ENCODE assay signal across 14 cellular contexts in the genomic region with DNA sequence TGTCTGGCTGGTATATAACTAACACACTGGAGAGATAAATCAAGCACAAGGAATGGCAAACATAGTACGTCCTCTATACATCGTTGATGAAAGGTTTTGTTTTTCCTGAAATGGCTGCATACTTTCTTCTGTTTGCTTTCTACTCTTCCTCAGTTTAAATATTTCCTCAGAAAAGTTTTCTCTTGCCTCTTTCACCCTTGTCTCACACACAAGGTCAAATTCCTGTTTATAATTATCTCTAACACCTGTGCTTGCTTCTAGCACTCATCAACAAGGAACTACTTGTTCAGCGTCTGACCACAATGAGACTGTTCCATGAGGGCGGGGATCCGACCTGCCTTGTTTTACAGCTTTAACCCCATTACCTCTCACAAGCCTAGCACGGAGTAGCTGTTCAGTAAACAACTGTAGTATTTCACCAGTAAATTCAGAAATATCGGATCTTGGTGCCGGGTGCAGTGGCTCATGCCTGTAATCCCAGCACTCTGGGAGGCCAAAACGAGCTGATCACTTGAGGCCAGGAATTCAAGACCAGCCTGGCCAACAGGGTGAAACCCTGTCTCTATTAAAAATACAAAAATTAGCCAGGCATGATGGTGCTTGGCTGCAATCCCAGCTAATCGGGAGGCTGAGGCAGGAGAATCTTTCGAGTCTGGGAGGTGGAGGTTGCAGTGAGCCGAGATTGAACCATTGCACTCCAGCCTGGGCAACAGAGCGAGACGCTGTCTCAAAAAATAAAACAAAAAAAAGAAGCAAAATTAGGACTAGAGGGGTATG. TPM values are rescaled to one million over a fixed set of nuclear protein-coding genes. Genes with fewer than 3 reads are reported as not detected.
DNase-seq lines count a peak whose midpoint lies in the region; ATAC-seq, FAIRE-seq and TF ChIP-seq lines count a peak whose summit lies in the region.
"Had no signal": no experiment of that assay in that cellular context is flagged by ENCODE, and none has a peak within 500 bp of the region (broad histone marks: within the 10 kb centered on the region; RNA-seq: fewer than 3 reads in every experiment).

No MANE protein-coding gene starts in this region.

- H3K4me1 Mint-ChIP-seq in activated T-helper 2 cell treated with anti-CD3 and anti-CD28 coated beads, Interferon-gamma antibody, Interleukin-2, Interleukin-4, amounts not matched to agents 10 μg/mL and 5 μg/mL and 100 μg/mL, durations not matched to agents 14 hours and 24 hours and 36 hours (ENCODE audit: low read depth), result peaks cover 23% of the 10 kb centered on the region
- no peaks in the 10 kb centered on the region for H3K4me1 Mint-ChIP-seq in CD8-positive, alpha-beta memory T cell

- H3K9me2 ChIP-seq in SK-N-SH, result no peaks in the 10 kb centered on the region

- no peaks in the 10 kb centered on the region for H3K9me3 Mint-ChIP-seq in activated T-helper 2 cell treated with anti-CD3 and anti-CD28 coated beads, Interferon-gamma antibody, Interleukin-2, Interleukin-4, amounts not matched to agents 10 μg/mL and 5 μg/mL and 100 μg/mL, durations not matched to agents 14 hours and 24 hours and 36 hours
- H3K9me3 Mint-ChIP-seq in CD8-positive, alpha-beta memory T cell, result no peaks in the 10 kb centered on the region
- H3K9me3 Mint-ChIP-seq: brain had no signal

- no peaks in the 10 kb centered on the region for H4K20me1 ChIP-seq in SK-N-SH (ENCODE audit: insufficient read depth)
- H4K20me1 ChIP-seq in HepG2 (ENCODE audit: insufficient read depth, low read length), result no peaks in the 10 kb centered on the region

- ATAC-seq in SK-N-SH treated with all-trans-retinoic acid at 6 μM for 48 hours, result no peak
- ATAC-seq in HepG2, result peak; percentile 95
- ATAC-seq in GM19035 (IDR thresholded peaks at IDR 0.05; ENCODE audit: unreplicated experiment), result no peak

- BruUV-seq in HepG2 (replicated peaks; lab: Mats Ljungman, UMichigan), result no TSS peak

- POLR2A ChIA-PET in SK-N-SH (lab: Yijun Ruan, JAX), result no interaction called here
- POLR2A ChIA-PET in HepG2 (lab: Yijun Ruan, JAX), result interaction anchor here (0.6 to 1.8 kb wide), 8 partner anchors 9 to 1269 kb away, joined by 3 to 16 read pairs (median 4); a partner anchor contains a TSS
- POLR2A ChIA-PET in CD8-positive, alpha-beta memory T cell (lab: Charles Lee), result no interaction called here

- peak overlapping the region; percentile 66 for H3K27ac Mint-ChIP-seq in activated T-helper 2 cell treated with anti-CD3 and anti-CD28 coated beads, Interferon-gamma antibody, Interleukin-2, Interleukin-4, amounts not matched to agents 10 μg/mL and 5 μg/mL and 100 μg/mL, durations not matched to agents 14 hours and 24 hours and 36 hours
- H3K27ac Mint-ChIP-seq in CD8-positive, alpha-beta memory T cell, result no peak overlapping the region

- intact Hi-C loops in activated T-helper 2 cell treated with anti-CD3 and anti-CD28 coated beads, Interferon-gamma antibody, Interleukin-2, Interleukin-4, amounts not matched to agents 10 μg/mL and 5 μg/mL and 100 μg/mL, durations not matched to agents 14 hours and 24 hours and 36 hours (cut with micrococcal nuclease), result loop anchor here (2.0 kb wide), 1 partner anchor 17 kb away; no protein-coding TSS in a partner anchor
- intact Hi-C loops in HepG2 (cut with micrococcal nuclease; ENCODE audit: unreplicated experiment) (no loop called here), transverse colon (cut with DNase I; ENCODE audit: low total_unique reads) (no loop called here)

- no peak for TF ChIP-seq POLR2A in HepG2 (IDR thresholded peaks at IDR 0.05; ENCODE audit: insufficient read depth in 1 of 2, low read depth in 2 of 2, low read length in 2 of 2)
- TF ChIP-seq POLR2A in transverse colon (IDR thresholded peaks at IDR 0.05), result no peak

- no peak for TF ChIP-seq EP300 in SK-N-SH (IDR thresholded peaks at IDR 0.05; ENCODE audit: borderline replicate concordance in 1 of 2, low read depth in 1 of 2, low read length in 1 of 2)
- peak in 1 of 2 experiments; percentile 80; a peak in 2 of 4 replicates for TF ChIP-seq EP300 in HepG2 (IDR thresholded peaks at IDR 0.05; ENCODE audit: low read depth in 2 of 2, low read length in 2 of 2)
- peak; percentile 87 for TF ChIP-seq EP300 in HepG2 (CRISPR knock-in tag; IDR thresholded peaks at IDR 0.05; ENCODE audit: borderline replicate concordance)
- peak; percentile 35 for TF ChIP-seq EP300 in transverse colon (IDR thresholded peaks at IDR 0.05; ENCODE audit: low read depth)

- peaks cover 13% of the 10 kb centered on the region for H3F3A ChIP-seq in SK-N-SH (replicated peaks; ENCODE audit: insufficient read depth)

- H2AFZ ChIP-seq in SK-N-SH (ENCODE audit: low read depth) (no peak overlapping the region), HepG2 (ENCODE audit: low read length) (no peak overlapping the region)

- H3K9ac ChIP-seq in SK-N-SH, result no peak overlapping the region
- H3K9ac ChIP-seq in HepG2 (ENCODE audit: insufficient read depth, low read depth, low read length), result peak overlapping the region; percentile 11; the same call in 1 of the 2 replicates

- H3K27me3 ChIP-seq in SK-N-SH (ENCODE audit: insufficient read depth), result no peaks in the 10 kb centered on the region
- H3K27me3 ChIP-seq in HepG2 (ENCODE audit: control insufficient read depth in 1 of 2, insufficient read depth in 2 of 2, low read length in 2 of 2), result no peaks in the 10 kb centered on the region; a peak in 1 of 5 replicates
- no peaks in the 10 kb centered on the region for H3K27me3 ChIP-seq in transverse colon
- no peaks in the 10 kb centered on the region for H3K27me3 ChIP-seq in CD8-positive, alpha-beta memory T cell (ENCODE audit: insufficient read depth, low read length, poor library complexity, severe bottlenecking)

- no peak overlapping the region for H3K4me3 Mint-ChIP-seq in activated T-helper 2 cell treated with anti-CD3 and anti-CD28 coated beads, Interferon-gamma antibody, Interleukin-2, Interleukin-4, amounts not matched to agents 10 μg/mL and 5 μg/mL and 100 μg/mL, durations not matched to agents 14 hours and 24 hours and 36 hours (ENCODE audit: low read depth)
- H3K4me3 Mint-ChIP-seq in CD8-positive, alpha-beta memory T cell, result no peak overlapping the region
- H3K4me3 Mint-ChIP-seq: brain had no signal

- no peak for TF ChIP-seq RAD21 in SK-N-SH (IDR thresholded peaks at IDR 0.05; ENCODE audit: low read length)
- no peak for TF ChIP-seq RAD21 in HepG2 (CRISPR knock-in tag; IDR thresholded peaks at IDR 0.05)

- H3K79me2 ChIP-seq in SK-N-SH (ENCODE audit: insufficient read depth), result peaks cover 8% of the 10 kb centered on the region; the same call in 1 of the 2 replicates
- peaks cover 4% of the 10 kb centered on the region for H3K79me2 ChIP-seq in HepG2 (ENCODE audit: insufficient read depth, low read length)

- DNase-seq in SK-N-SH (no peak), HepG2 (ENCODE audit: low spot score) (peak; percentile 94), transverse colon (peak; percentile 77), RKO (ENCODE audit: low spot score) (no peak)
- DNase-seq in activated T-helper 2 cell treated with anti-CD3 and anti-CD28 coated beads, Interferon-gamma antibody, Interleukin-2, Interleukin-4, amounts not matched to agents 10 μg/mL and 5 μg/mL and 100 μg/mL, durations not matched to agents 14 hours and 24 hours and 36 hours (ENCODE audit: low spot score), result no peak
- DNase-seq in CD8-positive, alpha-beta memory T cell, result no peak
- DNase-seq: DMS79; posterior cingulate gyrus; stimulated activated CD4-positive, alpha-beta T cell treated with anti-CD3 and anti-CD28 coated beads, Interleukin-4, amount 100 ng/mL, for 1 hour had no signal

- peaks cover 0 to 15% of the 10 kb centered on the region in 2 experiments for H3K36me3 ChIP-seq in SK-N-SH (replicated peaks in 1 of 2; ENCODE audit: control insufficient read depth in 1 of 2, insufficient read depth in 2 of 2, low read length in 1 of 2)
- peaks cover 0 to 13% of the 10 kb centered on the region in 2 experiments; a peak in 3 of 5 replicates for H3K36me3 ChIP-seq in HepG2 (replicated peaks in 1 of 2; ENCODE audit: control insufficient read depth in 1 of 2, insufficient read depth in 2 of 2, low read length in 2 of 2)
- no peaks in the 10 kb centered on the region for H3K36me3 ChIP-seq in transverse colon
- H3K36me3 ChIP-seq in CD8-positive, alpha-beta memory T cell (ENCODE audit: insufficient read depth, low read length), result no peaks in the 10 kb centered on the region

- 91% methylated on average over 14 of the region's 14 CpGs for WGBS in SK-N-SH (ENCODE audit: low lambda C conversion rate)
- 20% methylated on average over 14 of the region's 14 CpGs for WGBS in HepG2 (ENCODE audit: low lambda C conversion rate)
- WGBS in transverse colon (ENCODE audit: low coverage in 1 of 2), 2 donors, result 39 to 64% methylated on average over 7 to 14 of the region's 14 CpGs

- H3K9me3 ChIP-seq in SK-N-SH (no peaks in the 10 kb centered on the region), HepG2 (ENCODE audit: low read length) (no peaks in the 10 kb centered on the region), transverse colon (no peaks in the 10 kb centered on the region)
- H3K9me3 ChIP-seq in CD8-positive, alpha-beta memory T cell (ENCODE audit: low read length), result no peaks in the 10 kb centered on the region
- H3K9me3 ChIP-seq: A549 had no signal

- H3K27ac ChIP-seq in SK-N-SH (ENCODE audit: low read depth in 2 of 2, low read length in 1 of 2), result peak overlapping the region in 1 of 2 experiments; percentile 65; a peak in 2 of 4 replicates
- peak overlapping the region; percentile 64 for H3K27ac ChIP-seq in HepG2 (ENCODE audit: extremely low read length, insufficient read depth, low read length)
- peak overlapping the region; percentile 75 to 82 (median 78) for H3K27ac ChIP-seq in transverse colon
- no peak overlapping the region for H3K27ac ChIP-seq in CD8-positive, alpha-beta memory T cell (ENCODE audit: low read depth, low read length)

- FAIRE-seq in HepG2 (lab: Jason Lieb, UNC), result peak; percentile 82
- FAIRE-seq: A549, islet of Langerhans had no signal

- H3K36me3 Mint-ChIP-seq in activated T-helper 2 cell treated with anti-CD3 and anti-CD28 coated beads, Interferon-gamma antibody, Interleukin-2, Interleukin-4, amounts not matched to agents 10 μg/mL and 5 μg/mL and 100 μg/mL, durations not matched to agents 14 hours and 24 hours and 36 hours (ENCODE audit: low read depth), result no peaks in the 10 kb centered on the region
- no peaks in the 10 kb centered on the region for H3K36me3 Mint-ChIP-seq in CD8-positive, alpha-beta memory T cell

- CTCF ChIA-PET in SK-N-SH (lab: Yijun Ruan, JAX), result interaction anchor here (1.0 to 3.7 kb wide), 4 partner anchors 9 to 31 kb away, joined by 3 to 19 read pairs (median 6); no protein-coding TSS in a partner anchor
- CTCF ChIA-PET in HepG2 (lab: Yijun Ruan, JAX; ENCODE audit: low intra/inter-chr PET ratio, low total read pairs), result interaction anchor here (1.1 kb wide), 1 partner anchor 22 kb away, joined by 6 read pairs; no protein-coding TSS in a partner anchor
- CTCF ChIA-PET in CD8-positive, alpha-beta memory T cell (lab: Charles Lee), result no interaction called here

- no peak for TF ChIP-seq CTCF in SK-N-SH (IDR thresholded peaks at IDR 0.05)
- no peak for TF ChIP-seq CTCF in HepG2 (CRISPR knock-in tag; IDR thresholded peaks at IDR 0.05)
- TF ChIP-seq CTCF in transverse colon (IDR thresholded peaks at IDR 0.05), result no peak

- H3K4me2 ChIP-seq in SK-N-SH (peak overlapping the region; percentile 54; the same call in 1 of the 2 replicates), HepG2 (ENCODE audit: low read depth, low read length) (peak overlapping the region; percentile 63)

- peaks cover 0 to 19% of the 10 kb centered on the region in 2 experiments; a peak in 1 of 4 replicates for H3K4me1 ChIP-seq in SK-N-SH (ENCODE audit: control insufficient read depth in 1 of 2, insufficient read depth in 2 of 2, low read depth in 1 of 2, low read length in 1 of 2)
- peaks cover 45% of the 10 kb centered on the region for H3K4me1 ChIP-seq in HepG2 (ENCODE audit: insufficient read depth, low read length)
- H3K4me1 ChIP-seq in transverse colon, result peaks cover 6 to 25% (median 19%) of the 10 kb centered on the region in 4 donors
- H3K4me1 ChIP-seq in CD8-positive, alpha-beta memory T cell (ENCODE audit: insufficient read depth, low read length), result no peaks in the 10 kb centered on the region

- peaks cover 4% of the 10 kb centered on the region for H3K27me3 Mint-ChIP-seq in activated T-helper 2 cell treated with anti-CD3 and anti-CD28 coated beads, Interferon-gamma antibody, Interleukin-2, Interleukin-4, amounts not matched to agents 10 μg/mL and 5 μg/mL and 100 μg/mL, durations not matched to agents 14 hours and 24 hours and 36 hours (ENCODE audit: low read depth)
- peaks cover 14 to 32% of the 10 kb centered on the region in 2 donors for H3K27me3 Mint-ChIP-seq in CD8-positive, alpha-beta memory T cell
- H3K27me3 Mint-ChIP-seq: brain had no signal

- no peak overlapping the region for H3K4me3 ChIP-seq in SK-N-SH (ENCODE audit: low read depth in 2 of 2, low read length in 1 of 2)
- H3K4me3 ChIP-seq in HepG2 (replicated peaks in 1 of 3; ENCODE audit: insufficient read depth in 1 of 3, low read depth in 2 of 3, low read length in 3 of 3), result peak overlapping the region in 2 of 3 experiments; percentile 26 to 31; a peak in 2 of 6 replicates
- no peak overlapping the region for H3K4me3 ChIP-seq in transverse colon
- no peak overlapping the region for H3K4me3 ChIP-seq in CD8-positive, alpha-beta memory T cell (ENCODE audit: low read length)
- H3K4me3 ChIP-seq: A549 had no signal

- in situ Hi-C loops in HepG2 (cut with HindIII; ENCODE audit: extremely low pct_ligation_motif_present, low pct_unique_long_range_greater_than_20kb) (no loop called here), transverse colon (cut with MboI; ENCODE audit: low pct_ligation_motif_present in 1 of 4, low pct_unique_long_range_greater_than_20kb in 1 of 4, low sequenced_read_pairs in 3 of 4) (no loop called here)

RNA-seq across cellular contexts. Expression of a gene that starts 37.0 kb away (rescaled TPM):
- polyA plus RNA-seq in SK-N-SH (2012; rRNA removed) (1.2 and 1.4 TPM in 2 replicates), HepG2 (2011; rRNA removed) (19.7 and 28.1 TPM in 2 replicates)
- polyA plus RNA-seq in SK-N-SH (2012; cell fraction: cytosol; rRNA removed), result 0.63 and 1.1 TPM in 2 replicates
- polyA plus RNA-seq in SK-N-SH (2012; cell fraction: nucleus; rRNA removed), result 5.8 and 7.7 TPM in 2 replicates
- 1.5 and 1.8 TPM in 2 replicates for total RNA-seq in activated T-helper 2 cell treated with anti-CD3 and anti-CD28 coated beads, Interferon-gamma antibody, Interleukin-2, Interleukin-4, amounts not matched to agents 10 μg/mL and 5 μg/mL and 100 μg/mL, durations not matched to agents 14 hours and 24 hours and 36 hours
- total RNA-seq in HepG2 (2016; rRNA removed; fragmentation: Illumina TruSeq; extraction: Trizol) (31.5 and 50.9 TPM in 2 replicates), transverse colon (10 to 100 TPM in 3 of 4 donors, 1 to 10 TPM in 1; 9.7 to 14.6 (median 12.5) TPM)
- total RNA-seq in HepG2 (2016; cell fraction: cytosol; rRNA removed; fragmentation: Illumina TruSeq; extraction: Trizol; ENCODE audit: low read depth), result 10.7 and 12.1 TPM in 2 replicates
- 28.3 and 52.2 TPM in 2 replicates for total RNA-seq in HepG2 (2016; cell fraction: insoluble cytoplasmic fraction; rRNA removed; fragmentation: Illumina TruSeq; extraction: Trizol)
- total RNA-seq in HepG2 (2016; cell fraction: membrane; rRNA removed; fragmentation: Illumina TruSeq; extraction: Trizol), result 36.7 and 36.8 TPM in 2 replicates
- total RNA-seq in HepG2 (2016; cell fraction: nucleus; rRNA removed; fragmentation: Illumina TruSeq; extraction: Trizol), result 24.3 and 28.3 TPM in 2 replicates
- polyA plus RNA-seq in HepG2 (2011; cell fraction: cytosol; rRNA removed), result 15.0 and 17.4 TPM in 2 replicates
- 18.1 and 19.3 TPM in 2 replicates for polyA plus RNA-seq in HepG2 (2011; cell fraction: nucleus; rRNA removed)
- polyA plus RNA-seq in HepG2 (2012), result 12.1 and 12.8 TPM in 2 replicates
- polyA plus RNA-seq in HepG2 (2016; cell fraction: cytosol; fragmentation: Illumina TruSeq; extraction: Trizol; ENCODE audit: low read depth), result 4.2 and 4.9 TPM in 2 replicates
- polyA plus RNA-seq in HepG2 (2016; cell fraction: insoluble cytoplasmic fraction; fragmentation: Illumina TruSeq; extraction: Trizol; ENCODE audit: low read depth), result 20.4 and 24.5 TPM in 2 replicates
- 8.8 and 10.3 TPM in 2 replicates for polyA plus RNA-seq in HepG2 (2016; cell fraction: membrane; fragmentation: Illumina TruSeq; extraction: Trizol; ENCODE audit: low read depth)
- 21.9 and 25.3 TPM in 2 replicates for polyA plus RNA-seq in HepG2 (2016; cell fraction: nucleus; fragmentation: Illumina TruSeq; extraction: Trizol; ENCODE audit: insufficient read depth, low read depth)
- polyA minus RNA-seq in HepG2 (2011; rRNA and poly(A)+ RNA removed; ENCODE audit: low replicate concordance), result 13.7 and 123 TPM in 2 replicates
- polyA minus RNA-seq in HepG2 (2011; cell fraction: cytosol; rRNA and poly(A)+ RNA removed), result 35.0 and 40.7 TPM in 2 replicates
- polyA minus RNA-seq in HepG2 (2011; cell fraction: nucleus; rRNA and poly(A)+ RNA removed), result 26.1 and 27.2 TPM in 2 replicates
- 1 to 10 TPM; 2.4 to 3.0 TPM for total RNA-seq in CD8-positive, alpha-beta memory T cell
- polyA plus RNA-seq in CD8-positive, alpha-beta memory T cell, result not detected

RNA-seq across cellular contexts. Expression of a gene that starts 42.8 kb away (rescaled TPM):
- polyA plus RNA-seq in SK-N-SH (2012; rRNA removed), result 4.8 and 7.7 TPM in 2 replicates
- 4.7 and 6.5 TPM in 2 replicates for polyA plus RNA-seq in SK-N-SH (2012; cell fraction: cytosol; rRNA removed)
- 4.8 and 5.3 TPM in 2 replicates for polyA plus RNA-seq in SK-N-SH (2012; cell fraction: nucleus; rRNA removed)
- 0.11 TPM in 1 of 2 replicates, not detected in the other for total RNA-seq in activated T-helper 2 cell treated with anti-CD3 and anti-CD28 coated beads, Interferon-gamma antibody, Interleukin-2, Interleukin-4, amounts not matched to agents 10 μg/mL and 5 μg/mL and 100 μg/mL, durations not matched to agents 14 hours and 24 hours and 36 hours
- total RNA-seq in HepG2 (2016; rRNA removed; fragmentation: Illumina TruSeq; extraction: Trizol), result 0.02 TPM in 1 of 2 replicates, not detected in the other
- total RNA-seq in HepG2 (2016; cell fraction: cytosol; rRNA removed; fragmentation: Illumina TruSeq; extraction: Trizol; ENCODE audit: low read depth), result under 0.01 and 0.09 TPM in 2 replicates
- total RNA-seq in HepG2 (2016; cell fraction: insoluble cytoplasmic fraction; rRNA removed; fragmentation: Illumina TruSeq; extraction: Trizol), result 0.02 TPM in 1 of 2 replicates, not detected in the other
- total RNA-seq in HepG2 (2016; cell fraction: membrane; rRNA removed; fragmentation: Illumina TruSeq; extraction: Trizol), result 0.03 TPM in 2 replicates
- total RNA-seq in HepG2 (2016; cell fraction: nucleus; rRNA removed; fragmentation: Illumina TruSeq; extraction: Trizol), result 0.06 and 0.09 TPM in 2 replicates
- 0.01 and 0.04 TPM in 2 replicates for polyA plus RNA-seq in HepG2 (2011; rRNA removed)
- 0.03 and 0.04 TPM in 2 replicates for polyA plus RNA-seq in HepG2 (2011; cell fraction: cytosol; rRNA removed)
- 0.02 and 0.05 TPM in 2 replicates for polyA plus RNA-seq in HepG2 (2011; cell fraction: nucleus; rRNA removed)
- 0.01 TPM in 1 of 2 replicates, not detected in the other for polyA plus RNA-seq in HepG2 (2012)
- polyA plus RNA-seq in HepG2 (2016; cell fraction: cytosol; fragmentation: Illumina TruSeq; extraction: Trizol; ENCODE audit: low read depth), result not detected in 2 replicates
- polyA plus RNA-seq in HepG2 (2016; cell fraction: insoluble cytoplasmic fraction; fragmentation: Illumina TruSeq; extraction: Trizol; ENCODE audit: low read depth), result 0.03 TPM in 1 of 2 replicates, not detected in the other
- polyA plus RNA-seq in HepG2 (2016; cell fraction: membrane; fragmentation: Illumina TruSeq; extraction: Trizol; ENCODE audit: low read depth), result not detected in 2 replicates
- 0.07 TPM in 1 of 2 replicates, not detected in the other for polyA plus RNA-seq in HepG2 (2016; cell fraction: nucleus; fragmentation: Illumina TruSeq; extraction: Trizol; ENCODE audit: insufficient read depth, low read depth)
- 0.08 and 2.8 TPM in 2 replicates for polyA minus RNA-seq in HepG2 (2011; rRNA and poly(A)+ RNA removed; ENCODE audit: low replicate concordance)
- polyA minus RNA-seq in HepG2 (2011; cell fraction: cytosol; rRNA and poly(A)+ RNA removed), result 0.09 and 0.30 TPM in 2 replicates
- polyA minus RNA-seq in HepG2 (2011; cell fraction: nucleus; rRNA and poly(A)+ RNA removed), result 0.12 and 0.26 TPM in 2 replicates
- total RNA-seq in transverse colon, result 10 to 100 TPM in 3 of 4 donors, 1 to 10 TPM in 1; 9.4 to 59.1 (median 16.0) TPM
- total RNA-seq in CD8-positive, alpha-beta memory T cell, result not detected
- polyA plus RNA-seq in CD8-positive, alpha-beta memory T cell, result not detected

Comparison
In these comparisons a context has a peak if more than half of its experiments do, and no peak if none do; other contexts are left out.
1. DNase-seq: peak in HepG2 (single experiment) and transverse colon (single experiment); none in SK-N-SH (single experiment), activated T-helper 2 cell treated with anti-CD3 and anti-CD28 coated beads, Interferon-gamma antibody, Interleukin-2, Interleukin-4, amounts not matched to agents 10 μg/mL and 5 μg/mL and 100 μg/mL, durations not matched to agents 14 hours and 24 hours and 36 hours (single experiment), CD8-positive, alpha-beta memory T cell (0 of 5) and RKO (single experiment).
2. H3K4me3 ChIP-seq: peak in HepG2 (2 of 3); none in SK-N-SH (0 of 2), transverse colon (0 of 4) and CD8-positive, alpha-beta memory T cell (single experiment).